In the genomic region with DNA sequence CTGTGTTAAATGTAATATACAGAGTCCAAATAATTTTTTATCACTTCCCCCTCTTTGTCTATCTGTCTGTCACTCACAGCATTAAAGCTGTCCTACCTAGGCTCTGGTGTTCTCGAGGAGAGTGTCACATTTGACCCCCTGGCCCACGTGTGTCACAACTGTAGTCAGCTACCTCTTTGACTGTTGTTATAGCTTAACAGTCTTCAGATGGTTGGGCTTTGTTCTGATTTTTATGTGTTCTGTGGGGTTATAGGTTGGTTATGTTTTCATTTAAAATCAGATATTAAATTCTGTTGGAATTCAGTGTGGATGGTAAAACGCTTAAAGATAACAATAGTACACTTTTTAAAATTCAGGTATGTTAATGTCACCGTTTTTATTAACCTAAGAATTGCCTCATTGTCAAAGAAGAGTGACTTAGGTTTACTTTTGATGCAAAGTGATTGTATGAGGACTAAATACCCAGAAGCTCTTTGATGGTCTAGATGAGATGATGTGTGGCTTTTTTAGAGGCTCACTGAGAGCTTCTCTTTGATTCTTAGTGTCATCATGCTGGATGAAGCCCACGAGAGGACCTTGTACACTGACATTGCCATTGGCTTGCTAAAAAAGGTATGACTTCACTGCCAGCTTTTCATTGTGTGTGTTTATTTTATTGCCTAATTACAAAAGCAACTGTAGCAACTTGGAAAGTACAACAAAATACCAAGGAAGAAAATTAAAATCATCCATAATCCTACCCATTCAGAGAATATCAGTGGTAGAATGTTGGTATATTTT, we compare ENCODE assay signal across 16 cellular contexts. TPM values are rescaled to one million over a fixed set of nuclear protein-coding genes. Genes with fewer than 3 reads are reported as not detected.
DNase-seq lines count a peak whose midpoint lies in the region; ATAC-seq, FAIRE-seq and TF ChIP-seq lines count a peak whose summit lies in the region.
"Had no signal": no experiment of that assay in that cellular context is flagged by ENCODE, and none has a peak within 500 bp of the region (broad histone marks: within the 10 kb centered on the region; RNA-seq: fewer than 3 reads in every experiment).

No MANE protein-coding gene starts in this region.

- H2AFZ ChIP-seq in HepG2 (ENCODE audit: low read length): no peak overlapping the region

- no TSS peak for BruUV-seq in HepG2 (replicated peaks; lab: Mats Ljungman, UMichigan)

- POLR2A ChIA-PET in HepG2 (lab: Yijun Ruan, JAX): interaction anchor here (1.4 kb wide), 1 partner anchor 30 kb away, joined by 3 read pairs; a partner anchor contains a TSS

- H4K20me1 ChIP-seq in HepG2 (ENCODE audit: insufficient read depth, low read length): no peaks in the 10 kb centered on the region

- H3K27ac ChIP-seq in right lobe of liver (no peak overlapping the region), HepG2 (ENCODE audit: extremely low read length, insufficient read depth, low read length) (no peak overlapping the region)
- H3K27ac ChIP-seq: BLaER1 treated with 17β-estradiol and CSF1 and Interleukin-3, amounts not matched to agents 10 nM and 100 nM had no signal

- H3K27me3 ChIP-seq in right lobe of liver (no peaks in the 10 kb centered on the region), HepG2 (ENCODE audit: control insufficient read depth in 1 of 2, insufficient read depth in 2 of 2, low read length in 2 of 2) (no peaks in the 10 kb centered on the region)
- H3K27me3 ChIP-seq: BLaER1 treated with 17β-estradiol and CSF1 and Interleukin-3, amounts not matched to agents 10 nM and 100 nM had no signal

- in situ Hi-C loops in HepG2 (cut with HindIII; ENCODE audit: extremely low pct_ligation_motif_present, low pct_unique_long_range_greater_than_20kb): no loop called here

- no peak for TF ChIP-seq POLR2A in right lobe of liver (IDR thresholded peaks at IDR 0.05)
- TF ChIP-seq POLR2A in HepG2 (IDR thresholded peaks at IDR 0.05; ENCODE audit: insufficient read depth in 1 of 2, low read depth in 2 of 2, low read length in 2 of 2): no peak

- ATAC-seq in right lobe of liver: peak in 3 of 4 donors; percentile 47 to 71 (median 58)
- ATAC-seq in HepG2: no peak
- peak; percentile 74 for ATAC-seq in left lobe of liver
- no peak for ATAC-seq in HG02642 (IDR thresholded peaks at IDR 0.05; ENCODE audit: poor library complexity, unreplicated experiment)

- WGBS in right lobe of liver (ENCODE audit: insufficient coverage, low coverage, low lambda C conversion rate, missing lambda C conversion rate): 57% methylated on average over 5 of the region's 5 CpGs
- WGBS in HepG2 (ENCODE audit: low lambda C conversion rate): 90% methylated on average over 5 of the region's 5 CpGs

- H3K4me3 ChIP-seq in right lobe of liver (no peak overlapping the region), HepG2 (replicated peaks in 1 of 3; ENCODE audit: insufficient read depth in 1 of 3, low read depth in 2 of 3, low read length in 3 of 3) (no peak overlapping the region)
- H3K4me3 ChIP-seq in Jurkat, Clone E6-1 (ENCODE audit: low read length): no peak overlapping the region
- H3K4me3 ChIP-seq: BLaER1 treated with 17β-estradiol and CSF1 and Interleukin-3, amounts not matched to agents 10 nM and 100 nM had no signal

- H3K4me1 ChIP-seq in right lobe of liver (peaks cover 0 to 13% (median 0%) of the 10 kb centered on the region in 4 donors), HepG2 (ENCODE audit: insufficient read depth, low read length) (peaks cover 34% of the 10 kb centered on the region)

- no peak overlapping the region for H3K4me2 ChIP-seq in HepG2 (ENCODE audit: low read depth, low read length)
- H3K4me2 ChIP-seq: BLaER1 treated with 17β-estradiol and CSF1 and Interleukin-3, amounts not matched to agents 10 nM and 100 nM had no signal

- no peak for TF ChIP-seq RAD21 in HepG2 (CRISPR knock-in tag; IDR thresholded peaks at IDR 0.05)

- H3K36me3 ChIP-seq in right lobe of liver (peaks cover 0 to 6% (median 0%) of the 10 kb centered on the region in 4 donors), HepG2 (replicated peaks in 1 of 2; ENCODE audit: control insufficient read depth in 1 of 2, insufficient read depth in 2 of 2, low read length in 2 of 2) (peaks cover 10 to 58% of the 10 kb centered on the region in 2 experiments)

- CTCF ChIA-PET in HepG2 (lab: Yijun Ruan, JAX; ENCODE audit: low intra/inter-chr PET ratio, low total read pairs): no interaction called here

- H3K9ac ChIP-seq in HepG2 (ENCODE audit: insufficient read depth, low read depth, low read length): no peak overlapping the region
- H3K9ac ChIP-seq: BLaER1 treated with 17β-estradiol and CSF1 and Interleukin-3, amounts not matched to agents 10 nM and 100 nM had no signal

- TF ChIP-seq CTCF in right lobe of liver (IDR thresholded peaks at IDR 0.05) (no peak), HepG2 (CRISPR knock-in tag; IDR thresholded peaks at IDR 0.05) (no peak)

- DNase-seq in right lobe of liver (no peak), HepG2 (ENCODE audit: low spot score) (no peak), left lobe of liver (ENCODE audit: low spot score) (no peak), NCI-H187 (lab: John Stamatoyannopoulos, UW) (no peak)
- DNase-seq in Jurkat, Clone E6-1 (ENCODE audit: low read depth, low spot score): peak; percentile 17
- DNase-seq in activated effector memory CD4-positive, alpha-beta T cell treated with anti-CD3 and anti-CD28 coated beads, Interleukin-2, amount 50 U/mL, for 16 hours: no peak
- DNase-seq: ACHN; Calu3; CD4-positive, alpha-beta T cell; DMS 273 treated with DMSO at 0.1 percent for 48 hours; GOT3; HCEC 1CT; Kasumi-1; KBM-7 had no signal

- intact Hi-C loops in right lobe of liver (cut with DNase I) (no loop called here), HepG2 (cut with micrococcal nuclease; ENCODE audit: unreplicated experiment) (no loop called here)

- no peaks in the 10 kb centered on the region for H3K79me2 ChIP-seq in HepG2 (ENCODE audit: insufficient read depth, low read length)

- FAIRE-seq in HepG2 (lab: Jason Lieb, UNC): no peak

- TF ChIP-seq EP300 in HepG2 (IDR thresholded peaks at IDR 0.05; ENCODE audit: low read depth in 2 of 2, low read length in 2 of 2): no peak
- no peak for TF ChIP-seq EP300 in HepG2 (CRISPR knock-in tag; IDR thresholded peaks at IDR 0.05; ENCODE audit: borderline replicate concordance)

- H3K9me3 ChIP-seq in right lobe of liver (no peaks in the 10 kb centered on the region), HepG2 (ENCODE audit: low read length) (no peaks in the 10 kb centered on the region)
- H3K9me3 ChIP-seq: BLaER1 treated with 17β-estradiol and CSF1 and Interleukin-3, amounts not matched to agents 10 nM and 100 nM had no signal

TF ChIP-seq in HepG2, 621 proteins besides CTCF, POLR2A, EP300 and RAD21 (continues in another document):
- TF ChIP-seq, protein P1, sequence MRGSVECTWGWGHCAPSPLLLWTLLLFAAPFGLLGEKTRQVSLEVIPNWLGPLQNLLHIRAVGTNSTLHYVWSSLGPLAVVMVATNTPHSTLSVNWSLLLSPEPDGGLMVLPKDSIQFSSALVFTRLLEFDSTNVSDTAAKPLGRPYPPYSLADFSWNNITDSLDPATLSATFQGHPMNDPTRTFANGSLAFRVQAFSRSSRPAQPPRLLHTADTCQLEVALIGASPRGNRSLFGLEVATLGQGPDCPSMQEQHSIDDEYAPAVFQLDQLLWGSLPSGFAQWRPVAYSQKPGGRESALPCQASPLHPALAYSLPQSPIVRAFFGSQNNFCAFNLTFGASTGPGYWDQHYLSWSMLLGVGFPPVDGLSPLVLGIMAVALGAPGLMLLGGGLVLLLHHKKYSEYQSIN (CRISPR knock-in tag; IDR thresholded peaks at IDR 0.05; ENCODE audit: borderline replicate concordance): no peak
- TF ChIP-seq, protein P2, sequence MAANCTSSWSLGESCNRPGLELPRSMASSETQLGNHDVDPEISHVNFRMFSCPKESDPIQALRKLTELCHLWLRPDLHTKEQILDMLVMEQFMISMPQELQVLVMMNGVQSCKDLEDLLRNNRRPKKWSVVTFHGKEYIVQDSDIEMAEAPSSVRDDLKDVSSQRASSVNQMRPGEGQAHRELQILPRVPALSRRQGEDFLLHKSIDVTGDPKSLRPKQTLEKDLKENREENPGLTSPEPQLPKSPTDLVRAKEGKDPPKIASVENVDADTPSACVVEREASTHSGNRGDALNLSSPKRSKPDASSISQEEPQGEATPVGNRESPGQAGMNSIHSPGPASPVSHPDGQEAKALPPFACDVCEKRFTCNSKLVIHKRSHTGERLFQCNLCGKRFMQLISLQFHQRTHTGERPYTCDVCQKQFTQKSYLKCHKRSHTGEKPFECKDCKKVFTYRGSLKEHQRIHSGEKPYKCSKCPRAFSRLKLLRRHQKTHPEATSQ (CRISPR knock-in tag; IDR thresholded peaks at IDR 0.05; ENCODE audit: borderline replicate concordance): no peak
- TF ChIP-seq ZNF256 (CRISPR knock-in tag; conservative IDR thresholded peaks at IDR 0.05): no peak

RNA-seq across cellular contexts. Expression of a gene that starts 29.9 kb away (rescaled TPM):
- total RNA-seq in right lobe of liver (1 to 10 TPM; 3.2 to 7.5 (median 4.8) TPM), HepG2 (2016; rRNA removed; fragmentation: Illumina TruSeq; extraction: Trizol) (28.7 and 30.4 TPM in 2 replicates), left lobe of liver (6.2 TPM)
- 5.2 and 6.7 TPM in 2 replicates for total RNA-seq in HepG2 (2016; cell fraction: cytosol; rRNA removed; fragmentation: Illumina TruSeq; extraction: Trizol; ENCODE audit: low read depth)
- total RNA-seq in HepG2 (2016; cell fraction: insoluble cytoplasmic fraction; rRNA removed; fragmentation: Illumina TruSeq; extraction: Trizol): 29.9 and 33.4 TPM in 2 replicates
- total RNA-seq in HepG2 (2016; cell fraction: membrane; rRNA removed; fragmentation: Illumina TruSeq; extraction: Trizol): 8.6 and 10.5 TPM in 2 replicates
- 35.4 and 36.9 TPM in 2 replicates for total RNA-seq in HepG2 (2016; cell fraction: nucleus; rRNA removed; fragmentation: Illumina TruSeq; extraction: Trizol)
- polyA plus RNA-seq in HepG2 (2011; rRNA removed): 25.8 and 26.2 TPM in 2 replicates
- 18.8 and 19.6 TPM in 2 replicates for polyA plus RNA-seq in HepG2 (2011; cell fraction: cytosol; rRNA removed)
- 58.1 and 67.7 TPM in 2 replicates for polyA plus RNA-seq in HepG2 (2011; cell fraction: nucleus; rRNA removed)
- polyA plus RNA-seq in HepG2 (2012): 11.8 and 14.5 TPM in 2 replicates
- 1.6 and 1.8 TPM in 2 replicates for polyA plus RNA-seq in HepG2 (2016; cell fraction: cytosol; fragmentation: Illumina TruSeq; extraction: Trizol; ENCODE audit: low read depth)
- polyA plus RNA-seq in HepG2 (2016; cell fraction: insoluble cytoplasmic fraction; fragmentation: Illumina TruSeq; extraction: Trizol; ENCODE audit: low read depth): 24.2 and 25.5 TPM in 2 replicates
- 4.9 TPM in 2 replicates for polyA plus RNA-seq in HepG2 (2016; cell fraction: membrane; fragmentation: Illumina TruSeq; extraction: Trizol; ENCODE audit: low read depth)
- 45.4 and 47.2 TPM in 2 replicates for polyA plus RNA-seq in HepG2 (2016; cell fraction: nucleus; fragmentation: Illumina TruSeq; extraction: Trizol; ENCODE audit: insufficient read depth, low read depth)
- polyA minus RNA-seq in HepG2 (2011; rRNA and poly(A)+ RNA removed; ENCODE audit: low replicate concordance): 25.6 and 28.7 TPM in 2 replicates
- 10.4 and 11.8 TPM in 2 replicates for polyA minus RNA-seq in HepG2 (2011; cell fraction: cytosol; rRNA and poly(A)+ RNA removed)
- polyA minus RNA-seq in HepG2 (2011; cell fraction: nucleus; rRNA and poly(A)+ RNA removed): 46.6 and 48.2 TPM in 2 replicates
- polyA plus RNA-seq in Jurkat, Clone E6-1 (2012; ENCODE audit: insufficient read depth, insufficient read length): 16.3 TPM

Comparison
In these comparisons a context has a peak if more than half of its experiments do, and no peak if none do; other contexts are left out.
1. ATAC-seq: peak in right lobe of liver (3 of 4) and left lobe of liver (single experiment); none in HepG2 (single experiment) and HG02642 (single experiment).